24 cellular contexts compared by ENCODE assay signal in the genomic region with DNA sequence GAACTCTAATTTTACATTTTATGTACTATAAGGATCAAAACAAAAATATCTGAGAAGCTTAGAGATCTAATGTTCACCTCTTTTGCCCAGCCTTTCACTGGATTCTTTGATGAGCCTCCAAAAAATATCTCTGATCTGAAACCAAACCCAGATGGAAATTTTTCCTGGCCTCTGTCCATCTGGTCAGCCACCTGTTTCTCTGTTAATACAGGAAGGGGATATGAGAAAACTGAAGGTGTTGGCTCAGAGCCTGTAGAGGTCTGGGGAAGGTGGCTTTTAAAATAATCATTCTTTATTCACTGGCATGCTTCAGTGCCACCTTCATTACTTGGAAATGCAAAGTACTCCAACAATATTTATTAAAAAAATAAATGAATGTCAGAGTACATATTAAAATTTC. TPM values are rescaled to one million over a fixed set of nuclear protein-coding genes. Genes with fewer than 3 reads are reported as not detected.
A peak's percentile ranks its signal among the peaks of the same experiment; 100 is the strongest.
DNase-seq lines count a peak whose midpoint lies in the region; ATAC-seq and TF ChIP-seq lines count a peak whose summit lies in the region.
"Had no signal": no experiment of that assay in that cellular context is flagged by ENCODE, and none has a peak within 500 bp of the region (broad histone marks: within the 10 kb centered on the region; RNA-seq: fewer than 3 reads in every experiment).

No MANE protein-coding gene starts in this region.

- no peak for TF ChIP-seq CTCF in VCaP (conservative IDR thresholded peaks at IDR 0.05)

- ATAC-seq in GM18873 (IDR thresholded peaks at IDR 0.05; ENCODE audit: low FRiP score, unreplicated experiment), result no peak
- ATAC-seq in Right ventricle myocardium superior (ENCODE audit: poor library complexity), result no peak
- ATAC-seq: A549; activated T-cell treated with anti-CD3 and anti-CD28 coated beads, Interleukin-2, amount 50 U/mL, for 72 hours had no signal

- H3K27ac ChIP-seq in VCaP, result peak overlapping the region; percentile 79
- H3K27ac ChIP-seq: A549; ascending aorta; BLaER1 treated with 17β-estradiol and CSF1 and Interleukin-3, amounts not matched to agents 10 nM and 100 nM; left ventricle myocardium inferior; vagina had no signal

- intact Hi-C loops in Right ventricle myocardium superior (cut with DNase I), result no loop called here

- DNase-seq in NCI-H82 (lab: John Stamatoyannopoulos, UW) (peak; percentile 58), NCI-H82 treated with DMSO at 0.1 percent for 48 hours (lab: John Stamatoyannopoulos, UW; ENCODE audit: unreplicated experiment) (no peak), NCI-H2196 (lab: John Stamatoyannopoulos, UW; ENCODE audit: unreplicated experiment) (peak; percentile 81), renal cortical epithelial cell (ENCODE audit: low read depth) (peak; percentile 34), iPS-NIHi7 (ENCODE audit: extremely low spot score) (no peak), Right ventricle myocardium superior (no peak)
- DNase-seq: activated CD8-positive, alpha-beta memory T cell treated with anti-CD3 and anti-CD28 coated beads for 24 hours; activated naive CD4-positive, alpha-beta T cell treated with anti-CD3 and anti-CD28 coated beads, Interleukin-2, amount 50 U/mL, for 16 hours; activated T-cell treated with anti-CD3 and anti-CD28 coated beads, Interleukin-2, amount 50 U/mL, for 72 hours; left ventricle myocardium inferior; NCI-H226; stimulated activated CD4-positive, alpha-beta T cell treated with anti-CD3 and anti-CD28 coated beads, Interleukin-4, amount 100 ng/mL, for 24 hours had no signal

RNA-seq across cellular contexts. Expression of gene MCM3, which starts 8.5 kb away (rescaled TPM):
- total RNA-seq in renal cortical epithelial cell (42.2 and 48.6 TPM in 2 replicates), Right ventricle myocardium superior (19.3 TPM)

RNA-seq across cellular contexts. Expression of gene IL17F, which starts 48.8 kb away (rescaled TPM):
- total RNA-seq in renal cortical epithelial cell (not detected in 2 replicates), Right ventricle myocardium superior (not detected)
- total RNA-seq: ascending aorta; chondrocyte; fibroblast of lung; left ventricle myocardium inferior; mononuclear cell; pulmonary artery endothelial cell; smooth muscle cell; T-helper 2 cell treated with Interferon-gamma antibody and Interleukin-4, amounts not matched to agents 100 ng/mL and 5 ng/mL, for 36 hours; vagina had no signal

Comparison
In these comparisons a context has a peak if more than half of its experiments do, and no peak if none do; other contexts are left out.
1. DNase-seq: peak in NCI-H82 (single experiment), NCI-H2196 (single experiment) and renal cortical epithelial cell (single experiment); none in NCI-H82 treated with DMSO at 0.1 percent for 48 hours (single experiment), iPS-NIHi7 (single experiment) and Right ventricle myocardium superior (single experiment).